Comparison of ENCODE assay signal across 1 cellular context in the genomic region with DNA sequence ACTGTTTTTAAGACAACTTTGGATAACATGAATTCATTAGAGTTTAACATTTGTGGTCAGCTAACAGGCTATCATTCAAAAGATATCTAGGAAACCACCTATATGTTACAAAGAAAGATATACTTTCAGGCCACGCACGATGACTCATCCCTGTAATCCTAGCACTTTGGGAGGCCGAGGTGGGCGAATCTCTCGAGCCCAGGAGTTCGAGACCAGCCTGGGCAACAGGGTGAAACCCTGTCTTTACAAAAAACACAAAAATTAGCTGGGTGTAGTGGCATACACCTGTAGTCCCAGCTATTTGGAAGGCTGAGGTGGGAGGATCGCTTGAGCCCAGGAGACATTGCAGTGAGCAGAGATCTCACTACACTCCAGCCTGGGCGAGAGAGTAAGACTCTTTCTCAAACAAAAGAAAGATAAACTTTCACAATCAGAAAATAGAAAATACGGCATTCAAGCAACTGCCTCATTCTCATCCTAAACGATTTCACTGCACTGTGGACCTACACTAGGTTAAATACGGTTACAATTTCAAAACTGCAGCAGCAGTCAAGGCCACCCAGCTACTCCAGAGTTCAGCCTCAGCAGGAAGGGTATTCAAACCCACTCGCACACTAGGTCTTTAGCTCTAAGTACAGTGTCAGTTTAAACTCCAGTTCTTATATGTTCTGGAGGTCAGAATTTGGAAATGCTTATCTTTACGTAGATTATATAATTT.
A peak's percentile ranks its signal among the peaks of the same experiment; 100 is the strongest.
TF ChIP-seq lines count a peak whose summit lies in the region.

No MANE protein-coding gene starts in this region.

TF ChIP-seq in H1, 55 proteins besides CTCF, POLR2A, EP300 and RAD21 (continued from another document):
- TF ChIP-seq, protein P1, sequence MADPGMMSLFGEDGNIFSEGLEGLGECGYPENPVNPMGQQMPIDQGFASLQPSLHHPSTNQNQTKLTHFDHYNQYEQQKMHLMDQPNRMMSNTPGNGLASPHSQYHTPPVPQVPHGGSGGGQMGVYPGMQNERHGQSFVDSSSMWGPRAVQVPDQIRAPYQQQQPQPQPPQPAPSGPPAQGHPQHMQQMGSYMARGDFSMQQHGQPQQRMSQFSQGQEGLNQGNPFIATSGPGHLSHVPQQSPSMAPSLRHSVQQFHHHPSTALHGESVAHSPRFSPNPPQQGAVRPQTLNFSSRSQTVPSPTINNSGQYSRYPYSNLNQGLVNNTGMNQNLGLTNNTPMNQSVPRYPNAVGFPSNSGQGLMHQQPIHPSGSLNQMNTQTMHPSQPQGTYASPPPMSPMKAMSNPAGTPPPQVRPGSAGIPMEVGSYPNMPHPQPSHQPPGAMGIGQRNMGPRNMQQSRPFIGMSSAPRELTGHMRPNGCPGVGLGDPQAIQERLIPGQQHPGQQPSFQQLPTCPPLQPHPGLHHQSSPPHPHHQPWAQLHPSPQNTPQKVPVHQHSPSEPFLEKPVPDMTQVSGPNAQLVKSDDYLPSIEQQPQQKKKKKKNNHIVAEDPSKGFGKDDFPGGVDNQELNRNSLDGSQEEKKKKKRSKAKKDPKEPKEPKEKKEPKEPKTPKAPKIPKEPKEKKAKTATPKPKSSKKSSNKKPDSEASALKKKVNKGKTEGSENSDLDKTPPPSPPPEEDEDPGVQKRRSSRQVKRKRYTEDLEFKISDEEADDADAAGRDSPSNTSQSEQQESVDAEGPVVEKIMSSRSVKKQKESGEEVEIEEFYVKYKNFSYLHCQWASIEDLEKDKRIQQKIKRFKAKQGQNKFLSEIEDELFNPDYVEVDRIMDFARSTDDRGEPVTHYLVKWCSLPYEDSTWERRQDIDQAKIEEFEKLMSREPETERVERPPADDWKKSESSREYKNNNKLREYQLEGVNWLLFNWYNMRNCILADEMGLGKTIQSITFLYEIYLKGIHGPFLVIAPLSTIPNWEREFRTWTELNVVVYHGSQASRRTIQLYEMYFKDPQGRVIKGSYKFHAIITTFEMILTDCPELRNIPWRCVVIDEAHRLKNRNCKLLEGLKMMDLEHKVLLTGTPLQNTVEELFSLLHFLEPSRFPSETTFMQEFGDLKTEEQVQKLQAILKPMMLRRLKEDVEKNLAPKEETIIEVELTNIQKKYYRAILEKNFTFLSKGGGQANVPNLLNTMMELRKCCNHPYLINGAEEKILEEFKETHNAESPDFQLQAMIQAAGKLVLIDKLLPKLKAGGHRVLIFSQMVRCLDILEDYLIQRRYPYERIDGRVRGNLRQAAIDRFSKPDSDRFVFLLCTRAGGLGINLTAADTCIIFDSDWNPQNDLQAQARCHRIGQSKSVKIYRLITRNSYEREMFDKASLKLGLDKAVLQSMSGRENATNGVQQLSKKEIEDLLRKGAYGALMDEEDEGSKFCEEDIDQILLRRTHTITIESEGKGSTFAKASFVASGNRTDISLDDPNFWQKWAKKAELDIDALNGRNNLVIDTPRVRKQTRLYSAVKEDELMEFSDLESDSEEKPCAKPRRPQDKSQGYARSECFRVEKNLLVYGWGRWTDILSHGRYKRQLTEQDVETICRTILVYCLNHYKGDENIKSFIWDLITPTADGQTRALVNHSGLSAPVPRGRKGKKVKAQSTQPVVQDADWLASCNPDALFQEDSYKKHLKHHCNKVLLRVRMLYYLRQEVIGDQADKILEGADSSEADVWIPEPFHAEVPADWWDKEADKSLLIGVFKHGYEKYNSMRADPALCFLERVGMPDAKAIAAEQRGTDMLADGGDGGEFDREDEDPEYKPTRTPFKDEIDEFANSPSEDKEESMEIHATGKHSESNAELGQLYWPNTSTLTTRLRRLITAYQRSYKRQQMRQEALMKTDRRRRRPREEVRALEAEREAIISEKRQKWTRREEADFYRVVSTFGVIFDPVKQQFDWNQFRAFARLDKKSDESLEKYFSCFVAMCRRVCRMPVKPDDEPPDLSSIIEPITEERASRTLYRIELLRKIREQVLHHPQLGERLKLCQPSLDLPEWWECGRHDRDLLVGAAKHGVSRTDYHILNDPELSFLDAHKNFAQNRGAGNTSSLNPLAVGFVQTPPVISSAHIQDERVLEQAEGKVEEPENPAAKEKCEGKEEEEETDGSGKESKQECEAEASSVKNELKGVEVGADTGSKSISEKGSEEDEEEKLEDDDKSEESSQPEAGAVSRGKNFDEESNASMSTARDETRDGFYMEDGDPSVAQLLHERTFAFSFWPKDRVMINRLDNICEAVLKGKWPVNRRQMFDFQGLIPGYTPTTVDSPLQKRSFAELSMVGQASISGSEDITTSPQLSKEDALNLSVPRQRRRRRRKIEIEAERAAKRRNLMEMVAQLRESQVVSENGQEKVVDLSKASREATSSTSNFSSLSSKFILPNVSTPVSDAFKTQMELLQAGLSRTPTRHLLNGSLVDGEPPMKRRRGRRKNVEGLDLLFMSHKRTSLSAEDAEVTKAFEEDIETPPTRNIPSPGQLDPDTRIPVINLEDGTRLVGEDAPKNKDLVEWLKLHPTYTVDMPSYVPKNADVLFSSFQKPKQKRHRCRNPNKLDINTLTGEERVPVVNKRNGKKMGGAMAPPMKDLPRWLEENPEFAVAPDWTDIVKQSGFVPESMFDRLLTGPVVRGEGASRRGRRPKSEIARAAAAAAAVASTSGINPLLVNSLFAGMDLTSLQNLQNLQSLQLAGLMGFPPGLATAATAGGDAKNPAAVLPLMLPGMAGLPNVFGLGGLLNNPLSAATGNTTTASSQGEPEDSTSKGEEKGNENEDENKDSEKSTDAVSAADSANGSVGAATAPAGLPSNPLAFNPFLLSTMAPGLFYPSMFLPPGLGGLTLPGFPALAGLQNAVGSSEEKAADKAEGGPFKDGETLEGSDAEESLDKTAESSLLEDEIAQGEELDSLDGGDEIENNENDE (IDR thresholded peaks at IDR 0.05; ENCODE audit: insufficient replicate concordance, low read length) = peak; percentile 93
- TF ChIP-seq BRCA1 (IDR thresholded peaks at IDR 0.05; ENCODE audit: low read depth, low read length) (no peak), JUND (IDR thresholded peaks at IDR 0.05; ENCODE audit: low read length) (peak; percentile 14; the same call in 1 of the 2 replicates)
TF ChIP-seq in H1: peak in this region for 2.
